28 cellular contexts compared by ENCODE assay signal in the genomic region with DNA sequence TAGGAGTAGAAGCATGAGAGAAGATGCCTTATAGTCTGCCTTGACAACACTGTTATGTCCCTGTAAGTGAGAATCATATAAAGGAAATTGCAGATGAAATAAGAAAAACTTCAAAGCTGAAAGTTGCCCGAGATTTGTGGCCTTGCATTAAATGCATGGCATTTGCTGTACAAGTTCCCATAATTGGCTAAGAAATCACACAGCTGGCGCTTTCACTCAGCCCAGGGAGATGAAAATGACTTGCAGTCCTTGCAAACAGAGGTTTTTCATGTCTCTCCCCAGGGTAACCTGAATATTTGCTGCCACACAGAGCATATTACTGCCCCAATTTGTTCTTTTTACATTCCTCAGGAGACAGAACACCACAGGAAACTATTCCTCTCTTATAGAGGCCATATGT.
"Had no signal": no experiment of that assay in that cellular context is flagged by ENCODE, and none has a peak within 500 bp of the region (broad histone marks: within the 10 kb centered on the region; RNA-seq: fewer than 3 reads in every experiment).

No MANE protein-coding gene starts in this region.

- H3K4me3 ChIP-seq: coronary artery, esophagus squamous epithelium, prostate gland, sigmoid colon, smooth muscle cell, suprapubic skin, transverse colon, upper lobe of right lung, uterus had no signal

- H3K36me3 Mint-ChIP-seq: natural killer cell had no signal

- H3K4me1 Mint-ChIP-seq: natural killer cell; neural crest cell; stimulated activated naive CD8-positive, alpha-beta T cell treated with anti-CD3 and anti-CD28 coated beads, Interleukin-15, amount 100 ng/mL, for 72 hours had no signal

- H3K9me3 Mint-ChIP-seq: neural crest cell; stimulated activated naive CD8-positive, alpha-beta T cell treated with anti-CD3 and anti-CD28 coated beads, Interleukin-15, amount 100 ng/mL, for 72 hours had no signal

- H3K4me1 ChIP-seq: esophagus squamous epithelium, prostate gland, sigmoid colon, suprapubic skin, transverse colon, upper lobe of right lung, uterus had no signal

- H3K27me3 Mint-ChIP-seq: stimulated activated naive CD8-positive, alpha-beta T cell treated with anti-CD3 and anti-CD28 coated beads, Interleukin-15, amount 100 ng/mL, for 72 hours had no signal

- FAIRE-seq: endothelial cell of umbilical vein, keratinocyte had no signal

- H3K36me3 ChIP-seq: esophagus squamous epithelium, prostate gland, sigmoid colon, suprapubic skin, transverse colon, upper lobe of right lung, uterus had no signal

- H3K27ac ChIP-seq: coronary artery, esophagus squamous epithelium, prostate gland, sigmoid colon, suprapubic skin, transverse colon, upper lobe of right lung, uterus had no signal

- H3K9me3 ChIP-seq: esophagus squamous epithelium, prostate gland, sigmoid colon, suprapubic skin, transverse colon, upper lobe of right lung, uterus had no signal

- H3K4me3 Mint-ChIP-seq: natural killer cell; neural crest cell; stimulated activated naive CD8-positive, alpha-beta T cell treated with anti-CD3 and anti-CD28 coated beads, Interleukin-15, amount 100 ng/mL, for 72 hours had no signal

- H3K27ac Mint-ChIP-seq: natural killer cell; stimulated activated naive CD8-positive, alpha-beta T cell treated with anti-CD3 and anti-CD28 coated beads, Interleukin-15, amount 100 ng/mL, for 72 hours had no signal

- ATAC-seq: left lobe of liver; natural killer cell; right cardiac atrium; stimulated activated naive CD8-positive, alpha-beta T cell treated with anti-CD3 and anti-CD28 coated beads, Interleukin-15, amount 100 ng/mL, for 72 hours; upper lobe of right lung had no signal

- H3K27me3 ChIP-seq: esophagus squamous epithelium, sigmoid colon, suprapubic skin, transverse colon, upper lobe of right lung, uterus had no signal

- DNase-seq: dermis blood vessel endothelial cell; effector memory CD4-positive, alpha-beta T cell; esophagus squamous epithelium; foreskin melanocyte; glutamatergic neuron; hypothalamus; mesenchymal stem cell; midbrain; natural killer cell; right cardiac atrium; sigmoid colon; stimulated activated CD4-positive, alpha-beta T cell treated with anti-CD3 and anti-CD28 coated beads, Interleukin-12 subunit alpha, Interleukin-12 subunit beta, amount 100 ng/mL, for 4 hours; stimulated activated CD4-positive, alpha-beta T cell treated with anti-CD3 and anti-CD28 coated beads, Interleukin-1b, Interleukin-23, amount 100 ng/mL, for 48 hours; stimulated activated CD4-positive, alpha-beta T cell treated with anti-CD3 and anti-CD28 coated beads, Interleukin-4, amount 100 ng/mL, for 1 hour; stimulated activated CD8-positive, alpha-beta memory T cell treated with anti-CD3 and anti-CD28 coated beads, Interleukin-4, amount 100 ng/mL, for 48 hours; stimulated activated naive CD4-positive, alpha-beta T cell; stimulated activated naive CD8-positive, alpha-beta T cell treated with anti-CD3 and anti-CD28 coated beads, Interleukin-15, amount 100 ng/mL, for 72 hours; transverse colon; upper lobe of right lung; uterus had no signal
